Comparison of ENCODE assay signal across 1 cellular context in the genomic region with DNA sequence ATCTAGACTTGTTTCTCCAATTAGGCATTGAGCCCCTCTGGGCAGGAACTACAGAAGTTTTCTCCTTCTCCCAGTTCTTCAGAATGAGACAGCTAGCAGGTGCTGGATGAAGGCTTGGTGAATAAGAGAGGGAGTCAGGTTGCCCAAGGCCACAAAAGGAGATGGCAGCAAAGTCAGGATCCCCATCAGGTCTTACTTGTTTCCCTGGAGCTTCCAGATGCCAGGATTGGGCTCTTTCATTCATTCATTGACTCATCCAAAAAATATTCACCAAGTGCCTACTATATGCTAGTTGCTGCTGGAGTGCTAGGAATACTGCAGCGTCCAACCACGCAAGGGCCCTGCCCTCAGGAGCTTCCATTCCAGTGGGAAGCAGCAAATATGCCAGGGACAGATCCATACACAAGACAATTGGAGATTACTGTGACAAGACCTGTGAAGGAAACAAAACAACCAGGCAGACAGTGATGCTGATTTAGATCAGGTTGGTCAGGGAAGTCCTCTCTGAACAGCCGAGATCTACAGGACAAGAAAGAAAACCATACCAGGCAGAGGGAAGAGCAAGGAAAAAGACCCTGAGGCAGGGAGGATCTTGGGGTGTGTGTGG.
TF ChIP-seq lines count a peak whose summit lies in the region.

No MANE protein-coding gene starts in this region.

TF ChIP-seq in GM12878, 131 proteins besides CTCF, POLR2A, EP300 and RAD21 (continued from another document):
- TF ChIP-seq, protein P1, sequence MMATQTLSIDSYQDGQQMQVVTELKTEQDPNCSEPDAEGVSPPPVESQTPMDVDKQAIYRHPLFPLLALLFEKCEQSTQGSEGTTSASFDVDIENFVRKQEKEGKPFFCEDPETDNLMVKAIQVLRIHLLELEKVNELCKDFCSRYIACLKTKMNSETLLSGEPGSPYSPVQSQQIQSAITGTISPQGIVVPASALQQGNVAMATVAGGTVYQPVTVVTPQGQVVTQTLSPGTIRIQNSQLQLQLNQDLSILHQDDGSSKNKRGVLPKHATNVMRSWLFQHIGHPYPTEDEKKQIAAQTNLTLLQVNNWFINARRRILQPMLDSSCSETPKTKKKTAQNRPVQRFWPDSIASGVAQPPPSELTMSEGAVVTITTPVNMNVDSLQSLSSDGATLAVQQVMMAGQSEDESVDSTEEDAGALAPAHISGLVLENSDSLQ (IDR thresholded peaks at IDR 0.05): no peak
TF ChIP-seq in GM12878: peak in this region for 0.
